15 cellular contexts compared by ENCODE assay signal in genomic region chr1:4362314-4363044, GRCh38.
"Had no signal": no experiment of that assay in that cellular context is flagged by ENCODE, and none has a peak within 500 bp of the region (broad histone marks: within the 10 kb centered on the region; RNA-seq: fewer than 3 reads in every experiment).

No MANE protein-coding gene starts in this region.

- ATAC-seq: effector memory CD8-positive, alpha-beta T cell; gastrocnemius medialis; heart right ventricle; left lobe of liver; naive thymus-derived CD8-positive, alpha-beta T cell; stimulated activated naive B cell treated with anti-CD40 and anti-IgM and Interleukin-4, amounts not matched to agents 10 μg/mL and 1 μg/mL and 100 μg/mL, for 72 hours; stimulated activated naive CD8-positive, alpha-beta T cell treated with anti-CD3 and anti-CD28 coated beads, Interleukin-15, amount 100 ng/mL, for 72 hours; upper lobe of right lung had no signal

- DNase-seq: effector memory CD8-positive, alpha-beta T cell; gastrocnemius medialis; heart right ventricle; hypothalamus; islet precursor cell; mammary epithelial cell; naive thymus-derived CD8-positive, alpha-beta T cell; sigmoid colon; stimulated activated CD4-positive, alpha-beta T cell treated with anti-CD3 and anti-CD28 coated beads, Interleukin-2, amount 100 ng/mL, for 24 hours; stimulated activated CD4-positive, alpha-beta T cell treated with anti-CD3 and anti-CD28 coated beads, Interleukin-4, amount 100 ng/mL, for 4 hours; stimulated activated naive B cell treated with anti-CD40 and anti-IgM and Interleukin-4, amounts not matched to agents 10 μg/mL and 1 μg/mL and 100 μg/mL, for 72 hours; stimulated activated naive CD8-positive, alpha-beta T cell treated with anti-CD3 and anti-CD28 coated beads, Interleukin-15, amount 100 ng/mL, for 72 hours; testis; upper lobe of right lung had no signal
